ENCODE assay signal across 1 cellular context in genomic region chr17:11506635-11507034, GRCh38.
TF ChIP-seq lines count a peak whose summit lies in the region.

No MANE protein-coding gene starts in this region.

TF ChIP-seq in K562, 482 proteins besides CTCF, POLR2A, EP300 and RAD21 (continued from another document):
- TF ChIP-seq, protein P1, sequence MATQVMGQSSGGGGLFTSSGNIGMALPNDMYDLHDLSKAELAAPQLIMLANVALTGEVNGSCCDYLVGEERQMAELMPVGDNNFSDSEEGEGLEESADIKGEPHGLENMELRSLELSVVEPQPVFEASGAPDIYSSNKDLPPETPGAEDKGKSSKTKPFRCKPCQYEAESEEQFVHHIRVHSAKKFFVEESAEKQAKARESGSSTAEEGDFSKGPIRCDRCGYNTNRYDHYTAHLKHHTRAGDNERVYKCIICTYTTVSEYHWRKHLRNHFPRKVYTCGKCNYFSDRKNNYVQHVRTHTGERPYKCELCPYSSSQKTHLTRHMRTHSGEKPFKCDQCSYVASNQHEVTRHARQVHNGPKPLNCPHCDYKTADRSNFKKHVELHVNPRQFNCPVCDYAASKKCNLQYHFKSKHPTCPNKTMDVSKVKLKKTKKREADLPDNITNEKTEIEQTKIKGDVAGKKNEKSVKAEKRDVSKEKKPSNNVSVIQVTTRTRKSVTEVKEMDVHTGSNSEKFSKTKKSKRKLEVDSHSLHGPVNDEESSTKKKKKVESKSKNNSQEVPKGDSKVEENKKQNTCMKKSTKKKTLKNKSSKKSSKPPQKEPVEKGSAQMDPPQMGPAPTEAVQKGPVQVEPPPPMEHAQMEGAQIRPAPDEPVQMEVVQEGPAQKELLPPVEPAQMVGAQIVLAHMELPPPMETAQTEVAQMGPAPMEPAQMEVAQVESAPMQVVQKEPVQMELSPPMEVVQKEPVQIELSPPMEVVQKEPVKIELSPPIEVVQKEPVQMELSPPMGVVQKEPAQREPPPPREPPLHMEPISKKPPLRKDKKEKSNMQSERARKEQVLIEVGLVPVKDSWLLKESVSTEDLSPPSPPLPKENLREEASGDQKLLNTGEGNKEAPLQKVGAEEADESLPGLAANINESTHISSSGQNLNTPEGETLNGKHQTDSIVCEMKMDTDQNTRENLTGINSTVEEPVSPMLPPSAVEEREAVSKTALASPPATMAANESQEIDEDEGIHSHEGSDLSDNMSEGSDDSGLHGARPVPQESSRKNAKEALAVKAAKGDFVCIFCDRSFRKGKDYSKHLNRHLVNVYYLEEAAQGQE (CRISPR knock-in tag; IDR thresholded peaks at IDR 0.05; ENCODE audit: low read depth) = 0 out of 2 replicates have a peak, but pooled peaks have one; percentile 40
- peak; percentile 22; the same call in 1 of the 2 replicates for TF ChIP-seq PKNOX1 (IDR thresholded peaks at IDR 0.05)
- TF ChIP-seq EHMT2 (IDR thresholded peaks at IDR 0.05) = peak; percentile 90
